Comparison of ENCODE assay signal across 8 cellular contexts in the genomic region with DNA sequence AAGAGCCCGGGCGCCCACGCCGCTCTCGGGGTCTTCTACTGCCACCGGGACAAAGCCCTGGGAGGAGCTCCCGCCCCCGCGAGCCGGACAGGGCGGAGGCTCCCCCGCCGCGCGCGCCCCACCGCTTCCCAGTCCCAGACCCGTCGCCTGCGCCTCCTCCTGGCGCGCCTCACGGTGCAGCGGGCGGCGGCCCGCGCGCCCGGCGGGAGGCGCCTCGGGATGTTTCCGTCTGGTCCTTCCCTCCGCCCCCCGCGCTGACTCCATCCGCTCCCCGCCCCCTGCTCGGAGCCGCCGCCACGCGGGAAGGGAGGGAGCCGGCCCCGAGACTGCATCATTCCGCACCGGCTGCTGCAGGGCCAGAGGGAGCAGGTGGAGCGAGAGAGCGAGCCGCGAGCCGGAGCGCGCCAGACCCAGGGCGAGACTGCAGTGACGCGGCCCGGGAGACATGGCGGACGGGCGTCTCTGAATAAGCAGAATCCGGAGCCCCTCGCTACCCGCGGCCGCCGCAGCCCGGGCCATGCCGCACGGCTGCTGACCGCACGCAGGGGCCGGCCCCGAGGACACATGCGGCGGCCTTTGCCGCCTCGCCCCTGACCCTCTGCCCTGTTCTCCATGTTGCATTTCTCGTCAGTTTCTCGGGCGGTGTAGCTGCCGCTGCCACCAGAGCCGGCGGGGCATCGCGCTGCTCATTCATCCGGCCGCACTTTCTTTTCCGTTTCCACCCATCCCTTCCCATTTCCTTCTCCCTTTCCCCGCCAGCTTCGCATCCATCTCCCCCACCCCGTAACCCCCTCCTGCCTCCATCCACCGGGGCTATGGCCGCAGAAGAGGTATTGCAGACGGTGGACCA. TPM values are rescaled to one million over a fixed set of nuclear protein-coding genes. Genes with fewer than 3 reads are reported as not detected.
DNase-seq lines count a peak whose midpoint lies in the region; ATAC-seq, FAIRE-seq and TF ChIP-seq lines count a peak whose summit lies in the region.

A gene (plus strand): TSS at position 331 of the 850 bp plus-strand sequence. CDS start 485 bp downstream, at position 816.

- TF ChIP-seq POLR2A in A549 (IDR thresholded peaks at IDR 0.05; ENCODE audit: low read length): peak; percentile 91

- no peaks in the 10 kb centered on the region for H3K36me3 ChIP-seq in mammary epithelial cell (ENCODE audit: insufficient read depth, low read length)

- H3K79me2 ChIP-seq in mammary epithelial cell (ENCODE audit: insufficient read depth, low read length): peaks cover 32% of the 10 kb centered on the region

- no peaks in the 10 kb centered on the region for H3K27me3 ChIP-seq in mammary epithelial cell (ENCODE audit: insufficient read depth, low read length)

- TF ChIP-seq CTCF in A549 (IDR thresholded peaks at IDR 0.05): peak; percentile 57
- TF ChIP-seq CTCF in WI38 (IDR thresholded peaks at IDR 0.05; ENCODE audit: low read depth, low read length): 0 out of 2 replicates have a peak, but pooled peaks have one; percentile 5
- peak in 1 of 2 donors; percentile 18 for TF ChIP-seq CTCF in mammary epithelial cell (conservative IDR thresholded peaks at IDR 0.05 in 1 of 2, IDR thresholded peaks at IDR 0.05 in 1 of 2; ENCODE audit: extremely low read depth in 1 of 2, insufficient read depth in 1 of 2, low read depth in 1 of 2, low read length in 2 of 2)

- intact Hi-C loops in mammary epithelial cell (cut with micrococcal nuclease): loop anchor here (1.0 to 5.0 kb wide), 6 partner anchors 46 to 453 kb away; a partner anchor contains a TSS

- peak; percentile 95 to 96 for ATAC-seq in A549
- ATAC-seq in GM18519 (IDR thresholded peaks at IDR 0.05; ENCODE audit: low FRiP score, unreplicated experiment): peak; percentile 64
- peak; percentile 80 for ATAC-seq in HG03045 (IDR thresholded peaks at IDR 0.05; ENCODE audit: unreplicated experiment)

- in situ Hi-C loops in mammary epithelial cell (cut with MboI; ENCODE audit: low sequenced_read_pairs in 2 of 2): no loop called here

- H3K27ac ChIP-seq in A549 (peak within 1 kb of the TSS; percentile 97 to 98), mammary epithelial cell (ENCODE audit: insufficient read depth, low read depth, low read length) (peak within 1 kb of the TSS; percentile 95)

- CTCF ChIA-PET in A549 (lab: Yijun Ruan, JAX): interaction anchor here (0.6 to 4.3 kb wide), 27 partner anchors 8 to 453 kb away, joined by 3 to 29 read pairs (median 3); a partner anchor contains a TSS
- CTCF ChIA-PET in mammary epithelial cell (lab: Charles Lee; ENCODE audit: low non-redundant PET): interaction anchor here (0.6 kb wide), 1 partner anchor 140 kb away, joined by 3 read pairs; no protein-coding TSS in a partner anchor

- WGBS in A549 (ENCODE audit: missing lambda C conversion rate): under 1% methylated on average over 40 of the region's 96 CpGs
- 5% methylated on average over 10 of the region's 96 CpGs for WGBS in mammary epithelial cell (ENCODE audit: low coverage, missing lambda C conversion rate)

- H3K9me3 ChIP-seq in A549 (no peaks in the 10 kb centered on the region), mammary epithelial cell (replicated peaks; ENCODE audit: insufficient read depth, low read length) (no peaks in the 10 kb centered on the region)

- peak within 1 kb of the TSS; percentile 74 for H2AFZ ChIP-seq in mammary epithelial cell (ENCODE audit: low read depth, low read length)

- no peaks in the 10 kb centered on the region for H4K20me1 ChIP-seq in mammary epithelial cell (ENCODE audit: insufficient read depth, low read length)

- TF ChIP-seq RAD21 in A549 (conservative IDR thresholded peaks at IDR 0.05 in 1 of 2, IDR thresholded peaks at IDR 0.05 in 1 of 2): peak; percentile 7 to 62; a peak in 3 of 5 replicates

- no peak; a peak in 1 of 5 replicates for TF ChIP-seq EP300 in A549 (IDR thresholded peaks at IDR 0.05)

- dilution Hi-C loops in mammary epithelial cell (cut with HindIII; ENCODE audit: low sequenced_read_pairs): no loop called here

- H3K4me2 ChIP-seq in A549 (peak within 1 kb of the TSS; percentile 77), mammary epithelial cell (ENCODE audit: insufficient read depth, low read depth, low read length) (peak within 1 kb of the TSS; percentile 97)

- POLR2A ChIA-PET in A549 (lab: Yijun Ruan, JAX): interaction anchor here (0.5 to 3.1 kb wide), 7 partner anchors 9 to 871 kb away, joined by 3 to 28 read pairs (median 3); no protein-coding TSS in a partner anchor

- DNase-seq in A549 (ENCODE audit: low read depth in 1 of 2, low spot score in 1 of 2): peak; percentile 75 to 89
- peak; percentile 93 for DNase-seq in NCI-H2171 (lab: John Stamatoyannopoulos, UW)
- DNase-seq in mammary epithelial cell: peak; percentile 89
- peak; percentile 87 for DNase-seq in iPS-NIHi7 (ENCODE audit: extremely low spot score)
- DNase-seq in smooth muscle cell of the brain vasculature (ENCODE audit: low read depth, low spot score): peak; percentile 56

- BruUV-seq in mammary epithelial cell (replicated peaks; lab: Mats Ljungman, UMichigan): no TSS peak

- no peak for FAIRE-seq in A549 (lab: Jason Lieb, UNC)

- H3K9ac ChIP-seq in mammary epithelial cell (ENCODE audit: insufficient read depth, low read length): peak within 1 kb of the TSS; percentile 89

- H3K4me1 ChIP-seq in A549 (peaks cover 28% of the 10 kb centered on the region), mammary epithelial cell (ENCODE audit: insufficient read depth, low read length) (peaks cover 14% of the 10 kb centered on the region)

- H3K4me3 ChIP-seq in A549 (peak within 1 kb of the TSS; percentile 94), WI38 (ENCODE audit: low read depth, low read length) (peak within 1 kb of the TSS; percentile 73), mammary epithelial cell (replicated peaks in 1 of 3; ENCODE audit: insufficient read depth in 1 of 3, low read depth in 2 of 3, low read length in 3 of 3) (peak within 1 kb of the TSS; percentile 71 to 87 (median 75))

TF ChIP-seq in A549, 52 proteins besides CTCF, POLR2A, EP300 and RAD21 (continues in another document):
- TF ChIP-seq FOSL2 (IDR thresholded peaks at IDR 0.05) (no peak), FOSL2 (CRISPR knock-in tag; IDR thresholded peaks at IDR 0.05) (peak; percentile 47), CHD4 (IDR thresholded peaks at IDR 0.05; ENCODE audit: borderline replicate concordance) (no peak), HDAC2 (IDR thresholded peaks at IDR 0.05) (0 out of 2 replicates have a peak, but pooled peaks have one; percentile 24), GATA3 (IDR thresholded peaks at IDR 0.05; ENCODE audit: borderline replicate concordance) (peak; percentile 46), ZSCAN20 (CRISPR knock-in tag; IDR thresholded peaks at IDR 0.05) (no peak), ESRRA (IDR thresholded peaks at IDR 0.05; ENCODE audit: borderline replicate concordance, low read length) (no peak), MAZ (IDR thresholded peaks at IDR 0.05; ENCODE audit: borderline replicate concordance, low read depth, low read length) (0 out of 2 replicates have a peak, but pooled peaks have one; percentile 17), JUNB (IDR thresholded peaks at IDR 0.05) (no peak), EHMT2 (IDR thresholded peaks at IDR 0.05; ENCODE audit: low read depth) (no peak), NFE2L2 (conservative IDR thresholded peaks at IDR 0.05; ENCODE audit: low read length) (no peak), NR3C1 (IDR thresholded peaks at IDR 0.05) (no peak), NPAS2 (CRISPR knock-in tag; IDR thresholded peaks at IDR 0.05; ENCODE audit: borderline replicate concordance) (no peak), MAFK (IDR thresholded peaks at IDR 0.05; ENCODE audit: partially characterized antibody) (no peak), KDM1A (IDR thresholded peaks at IDR 0.05; ENCODE audit: low read depth) (no peak), BHLHE40 (IDR thresholded peaks at IDR 0.05; ENCODE audit: low read depth, low read length) (no peak), CHD2 (IDR thresholded peaks at IDR 0.05; ENCODE audit: low read length, partially characterized antibody) (no peak), ZNF302 (CRISPR knock-in tag; IDR thresholded peaks at IDR 0.05) (no peak), HOXB13 (CRISPR knock-in tag; IDR thresholded peaks at IDR 0.05; ENCODE audit: low read depth) (no peak), ZC3H11A (IDR thresholded peaks at IDR 0.05) (no peak), SMC3 (IDR thresholded peaks at IDR 0.05) (peak; percentile 83), FOSB (CRISPR knock-in tag; IDR thresholded peaks at IDR 0.05) (no peak)
- TF ChIP-seq, protein P1, sequence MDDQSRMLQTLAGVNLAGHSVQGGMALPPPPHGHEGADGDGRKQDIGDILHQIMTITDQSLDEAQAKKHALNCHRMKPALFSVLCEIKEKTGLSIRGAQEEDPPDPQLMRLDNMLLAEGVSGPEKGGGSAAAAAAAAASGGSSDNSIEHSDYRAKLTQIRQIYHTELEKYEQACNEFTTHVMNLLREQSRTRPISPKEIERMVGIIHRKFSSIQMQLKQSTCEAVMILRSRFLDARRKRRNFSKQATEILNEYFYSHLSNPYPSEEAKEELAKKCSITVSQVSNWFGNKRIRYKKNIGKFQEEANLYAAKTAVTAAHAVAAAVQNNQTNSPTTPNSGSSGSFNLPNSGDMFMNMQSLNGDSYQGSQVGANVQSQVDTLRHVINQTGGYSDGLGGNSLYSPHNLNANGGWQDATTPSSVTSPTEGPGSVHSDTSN (IDR thresholded peaks at IDR 0.05): 0 out of 2 replicates have a peak, but pooled peaks have one; percentile 36
- TF ChIP-seq, protein P2, sequence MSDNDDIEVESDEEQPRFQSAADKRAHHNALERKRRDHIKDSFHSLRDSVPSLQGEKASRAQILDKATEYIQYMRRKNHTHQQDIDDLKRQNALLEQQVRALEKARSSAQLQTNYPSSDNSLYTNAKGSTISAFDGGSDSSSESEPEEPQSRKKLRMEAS (IDR thresholded peaks at IDR 0.05): peak; percentile 92
- TF ChIP-seq, protein P3, sequence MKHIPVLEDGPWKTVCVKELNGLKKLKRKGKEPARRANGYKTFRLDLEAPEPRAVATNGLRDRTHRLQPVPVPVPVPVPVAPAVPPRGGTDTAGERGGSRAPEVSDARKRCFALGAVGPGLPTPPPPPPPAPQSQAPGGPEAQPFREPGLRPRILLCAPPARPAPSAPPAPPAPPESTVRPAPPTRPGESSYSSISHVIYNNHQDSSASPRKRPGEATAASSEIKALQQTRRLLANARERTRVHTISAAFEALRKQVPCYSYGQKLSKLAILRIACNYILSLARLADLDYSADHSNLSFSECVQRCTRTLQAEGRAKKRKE (CRISPR knock-in tag; IDR thresholded peaks at IDR 0.05; ENCODE audit: low read depth): no peak

RNA-seq across cellular contexts. Expression of the gene that starts here (rescaled TPM):
- polyA plus RNA-seq in A549 (2011; rRNA removed): 21.7 and 24.3 TPM in 2 replicates
- polyA plus RNA-seq in A549 (2012; cell fraction: cytosol; rRNA removed): 9.6 and 11.7 TPM in 2 replicates
- polyA plus RNA-seq in A549 (2012; cell fraction: nucleus; rRNA removed): 21.7 and 33.5 TPM in 2 replicates
- 12.4 to 13.1 TPM (median 13.0 TPM) in 3 replicates for polyA plus RNA-seq in A549 (2017; fragmentation: RNase III; extraction: RNeasy Plus Mini Kit Qiagen cat#74134 plus additional on column Dnase treatment)
- 31.0 and 34.4 TPM in 2 replicates for polyA minus RNA-seq in A549 (2011; rRNA and poly(A)+ RNA removed)
- total RNA-seq in mammary epithelial cell: 10 to 100 TPM; 36.2 to 42.4 TPM
- polyA plus RNA-seq in mammary epithelial cell: 9.4 TPM
- polyA minus RNA-seq in mammary epithelial cell: 35.6 TPM

Comparison
In these comparisons a context has a peak if more than half of its experiments do, and no peak if none do; other contexts are left out.
1. Peak in every context shown above with its lines: DNase-seq, ATAC-seq, H3K4me3 ChIP-seq and H3K27ac ChIP-seq.